Comparison of ENCODE assay signal across 8 cellular contexts in the genomic region with DNA sequence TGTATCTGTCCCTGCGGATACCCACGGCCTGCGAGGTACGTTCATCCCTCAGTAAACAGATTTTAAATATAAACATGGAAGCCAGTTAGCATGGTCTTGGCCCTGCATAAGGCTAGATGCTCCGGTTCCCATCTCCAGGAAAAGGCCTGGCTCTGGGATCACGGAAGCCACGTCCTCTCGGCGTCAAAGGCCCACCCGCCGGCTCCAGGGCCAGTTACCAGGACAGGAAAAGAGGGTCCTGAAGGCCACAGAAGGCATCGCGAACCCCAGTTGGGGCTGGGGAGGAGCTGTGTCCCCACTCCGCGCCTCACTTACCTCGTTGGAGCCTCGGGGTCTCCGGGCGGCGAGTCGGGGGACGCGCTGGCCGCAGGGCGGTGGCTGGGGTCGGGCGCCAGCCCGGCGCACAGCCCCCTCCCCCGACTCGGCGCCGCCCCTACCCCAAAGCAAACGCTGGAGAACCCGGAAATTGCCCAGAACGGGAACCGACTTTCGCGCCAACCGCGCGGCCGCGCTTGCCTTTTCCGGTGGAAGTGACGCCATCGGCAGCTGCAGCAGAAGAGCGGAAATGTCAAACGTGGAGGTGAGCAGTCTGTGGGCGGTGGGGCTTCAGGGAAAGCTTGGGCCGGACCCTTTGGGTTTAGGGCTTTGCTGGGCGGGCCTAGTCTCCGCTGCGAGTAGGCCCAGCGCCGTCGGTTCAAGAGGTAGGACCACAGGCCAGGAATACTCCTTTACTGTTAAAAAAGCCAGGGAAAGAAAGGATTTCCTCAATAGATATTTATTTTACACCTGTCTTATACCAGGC. TPM values are rescaled to one million over a fixed set of nuclear protein-coding genes. Genes with fewer than 3 reads are reported as not detected.
DNase-seq lines count a peak whose midpoint lies in the region; ATAC-seq and TF ChIP-seq lines count a peak whose summit lies in the region.

TSS of gene TOPBP1 (minus strand) at position 488 of the 802 bp plus-strand sequence. CDS start 814 bp downstream, outside the sequence.

- TF ChIP-seq POLR2A in right lobe of liver (IDR thresholded peaks at IDR 0.05) = peak; percentile 55

- WGBS in right lobe of liver (ENCODE audit: insufficient coverage, low coverage, low lambda C conversion rate, missing lambda C conversion rate) = under 1% methylated on average over 37 of the region's 57 CpGs

- intact Hi-C loops in CD4-positive, alpha-beta memory T cell (cut with micrococcal nuclease) = loop anchor here (1.0 to 5.0 kb wide), 5 partner anchors 88 to 935 kb away; partner anchors contain the start of genes ANAPC13, CDV3, CEP63 and SRPRB
- intact Hi-C loops in right lobe of liver (cut with DNase I) = loop anchor here in 1 of 2 donors (5.0 kb wide), 1 partner anchor 91 kb away; no protein-coding TSS in a partner anchor

- no peaks in the 10 kb centered on the region for H3K27me3 ChIP-seq in CD4-positive, alpha-beta memory T cell (ENCODE audit: insufficient read depth, low read length)
- no peaks in the 10 kb centered on the region for H3K27me3 ChIP-seq in duodenal mucosa (ENCODE audit: control insufficient read depth in 1 of 2, insufficient read depth in 2 of 2, low read length in 2 of 2)
- H3K27me3 ChIP-seq in right lobe of liver = no peaks in the 10 kb centered on the region

- peaks cover under 1% of the 10 kb centered on the region for H3K36me3 ChIP-seq in CD4-positive, alpha-beta memory T cell (ENCODE audit: insufficient read depth, low read length)
- H3K36me3 ChIP-seq in duodenal mucosa (ENCODE audit: control insufficient read depth in 1 of 2, insufficient read depth in 2 of 2, low read length in 2 of 2) (peaks cover 3 to 5% of the 10 kb centered on the region in 2 donors), right lobe of liver (peaks cover 0 to 14% (median 0%) of the 10 kb centered on the region in 4 donors)

- peak within 1 kb of the TSS; percentile 98 to 99 (median 98) for H3K4me3 Mint-ChIP-seq in CD4-positive, alpha-beta memory T cell
- H3K4me3 Mint-ChIP-seq in activated CD4-positive, alpha-beta memory T cell treated with anti-CD3 and anti-CD28 coated beads, Interleukin-2, amount 10 ng/mL, durations not matched to agents 7 days and 5 days = peak within 1 kb of the TSS; percentile 98

- peaks cover 29 to 52% (median 40%) of the 10 kb centered on the region in 4 donors for H3K4me1 Mint-ChIP-seq in CD4-positive, alpha-beta memory T cell
- peaks cover 47% of the 10 kb centered on the region for H3K4me1 Mint-ChIP-seq in activated CD4-positive, alpha-beta memory T cell treated with anti-CD3 and anti-CD28 coated beads, Interleukin-2, amount 10 ng/mL, durations not matched to agents 7 days and 5 days

- H3K27me3 Mint-ChIP-seq in CD4-positive, alpha-beta memory T cell = no peaks in the 10 kb centered on the region
- no peaks in the 10 kb centered on the region for H3K27me3 Mint-ChIP-seq in activated CD4-positive, alpha-beta memory T cell treated with anti-CD3 and anti-CD28 coated beads, Interleukin-2, amount 10 ng/mL, durations not matched to agents 7 days and 5 days

- CTCF ChIA-PET in CD4-positive, alpha-beta memory T cell (lab: Charles Lee; ENCODE audit: partially characterized antibody) = interaction anchor here (0.7 kb wide), 1 partner anchor 173 kb away, joined by 3 read pairs; no protein-coding TSS in a partner anchor
- CTCF ChIA-PET in activated CD4-positive, alpha-beta memory T cell treated with anti-CD3 and anti-CD28 coated beads, Interleukin-2, amount 10 ng/mL, durations not matched to agents 7 days and 5 days (lab: Charles Lee) = interaction anchor here (0.8 to 1.1 kb wide), 2 partner anchors 84 to 87 kb away, joined by 3 to 4 read pairs; no protein-coding TSS in a partner anchor

- H3K9me3 Mint-ChIP-seq in CD4-positive, alpha-beta memory T cell = no peaks in the 10 kb centered on the region
- no peaks in the 10 kb centered on the region for H3K9me3 Mint-ChIP-seq in activated CD4-positive, alpha-beta memory T cell treated with anti-CD3 and anti-CD28 coated beads, Interleukin-2, amount 10 ng/mL, durations not matched to agents 7 days and 5 days

- ATAC-seq in GM19455 (IDR thresholded peaks at IDR 0.05; ENCODE audit: unreplicated experiment) (peak; percentile 93), HG03575 (IDR thresholded peaks at IDR 0.05; ENCODE audit: extremely low read depth, insufficient number of reproducible peaks, low FRiP score, unreplicated experiment) (peak; percentile 80), right lobe of liver (peak; percentile 87 to 89 (median 88))

- H3K27ac ChIP-seq in CD4-positive, alpha-beta memory T cell (ENCODE audit: low read depth, low read length) = peak within 1 kb of the TSS; percentile 81
- H3K27ac ChIP-seq in duodenal mucosa (ENCODE audit: low read depth, low read length) (peak within 1 kb of the TSS; percentile 48), right lobe of liver (peak within 1 kb of the TSS; percentile 29 to 72 (median 68))

- peak within 1 kb of the TSS; percentile 84 to 93 for H3K9ac ChIP-seq in duodenal mucosa (ENCODE audit: low read depth in 1 of 2, low read length in 2 of 2)

- DNase-seq in CD4-positive, alpha-beta memory T cell = peak; percentile 81 to 90 (median 85)
- peak; percentile 93 for DNase-seq in NCI-H82 (lab: John Stamatoyannopoulos, UW)
- DNase-seq in activated CD4-positive, alpha-beta memory T cell treated with anti-CD3 and anti-CD28 coated beads, Interleukin-2, amount 10 ng/mL, durations not matched to agents 7 days and 5 days = peak; percentile 91
- peak; percentile 86 to 88 (median 87) for DNase-seq in right lobe of liver
- DNase-seq in stimulated activated CD4-positive, alpha-beta T cell treated with anti-CD3 and anti-CD28 coated beads, Interleukin-4, amount 100 ng/mL, for 4 hours = peak; percentile 83 to 87

- peak within 1 kb of the TSS; percentile 98 to 99 (median 99) for H3K27ac Mint-ChIP-seq in CD4-positive, alpha-beta memory T cell
- H3K27ac Mint-ChIP-seq in activated CD4-positive, alpha-beta memory T cell treated with anti-CD3 and anti-CD28 coated beads, Interleukin-2, amount 10 ng/mL, durations not matched to agents 7 days and 5 days = peak within 1 kb of the TSS; percentile 96

- TF ChIP-seq CTCF in right lobe of liver (IDR thresholded peaks at IDR 0.05) = no peak

- peak within 1 kb of the TSS; percentile 78 to 99 for H3K4me3 ChIP-seq in CD4-positive, alpha-beta memory T cell (ENCODE audit: low read length in 2 of 2)
- peak within 1 kb of the TSS; percentile 93 to 94 for H3K4me3 ChIP-seq in duodenal mucosa (ENCODE audit: low read depth in 1 of 2, low read length in 2 of 2)
- H3K4me3 ChIP-seq in right lobe of liver = peak within 1 kb of the TSS; percentile 73 to 92 (median 77)

- POLR2A ChIA-PET in CD4-positive, alpha-beta memory T cell (lab: Charles Lee; ENCODE audit: partially characterized antibody) = interaction anchor here (1.3 to 2.9 kb wide), 3 partner anchors 87 to 171 kb away, joined by 5 to 16 read pairs (median 10); partner anchors contain the start of gene CDV3
- POLR2A ChIA-PET in activated CD4-positive, alpha-beta memory T cell treated with anti-CD3 and anti-CD28 coated beads, Interleukin-2, amount 10 ng/mL, durations not matched to agents 7 days and 5 days (lab: Charles Lee) = interaction anchor here (0.6 to 4.4 kb wide), 15 partner anchors 8 to 823 kb away, joined by 3 to 58 read pairs (median 4); partner anchors contain the start of genes CDV3 and SRPRB

- H3K4me1 ChIP-seq in CD4-positive, alpha-beta memory T cell (ENCODE audit: insufficient read depth, low read length) = peaks cover 32% of the 10 kb centered on the region
- H3K4me1 ChIP-seq in duodenal mucosa (ENCODE audit: control insufficient read depth in 1 of 2, insufficient read depth in 2 of 2, low read length in 2 of 2) (peaks cover 20 to 23% of the 10 kb centered on the region in 2 donors), right lobe of liver (peaks cover 0 to 22% (median 8%) of the 10 kb centered on the region in 4 donors)

- H3K9me3 ChIP-seq in CD4-positive, alpha-beta memory T cell (ENCODE audit: control insufficient read depth in 1 of 2, low read length in 2 of 2) = no peaks in the 10 kb centered on the region
- no peaks in the 10 kb centered on the region for H3K9me3 ChIP-seq in duodenal mucosa (ENCODE audit: control insufficient read depth in 1 of 2, low read length in 2 of 2)
- H3K9me3 ChIP-seq in right lobe of liver = no peaks in the 10 kb centered on the region

- peaks cover 9 to 35% of the 10 kb centered on the region in 2 donors for H3K36me3 Mint-ChIP-seq in CD4-positive, alpha-beta memory T cell
- H3K36me3 Mint-ChIP-seq in activated CD4-positive, alpha-beta memory T cell treated with anti-CD3 and anti-CD28 coated beads, Interleukin-2, amount 10 ng/mL, durations not matched to agents 7 days and 5 days (ENCODE audit: low read depth) = peaks cover 33% of the 10 kb centered on the region

RNA-seq across cellular contexts. Expression of gene TOPBP1, which starts in this region (rescaled TPM):
- 10 to 100 TPM; 42.0 to 43.2 TPM for total RNA-seq in CD4-positive, alpha-beta memory T cell
- 10 to 100 TPM in 1 of 2 donors, 1 to 10 TPM in 1; 6.1 to 13.0 TPM for polyA plus RNA-seq in CD4-positive, alpha-beta memory T cell
- total RNA-seq in activated CD4-positive, alpha-beta memory T cell treated with anti-CD3 and anti-CD28 coated beads, Interleukin-2, amount 10 ng/mL, durations not matched to agents 7 days and 5 days = 10 to 100 TPM; 76.9 to 82.4 TPM
- 10 to 100 TPM in 2 of 6 experiments, 1 to 10 TPM in 4; 5.3 to 20.6 (median 8.1) TPM for total RNA-seq in right lobe of liver

Comparison
In these comparisons a context has a peak if more than half of its experiments do, and no peak if none do; other contexts are left out.
1. Peak in every context shown above with its lines: DNase-seq, ATAC-seq, H3K4me3 ChIP-seq and H3K27ac ChIP-seq.